In genomic region chr5:150486402-150487198, GRCh38 we compare ENCODE assay signal across 8 cellular contexts.
DNase-seq lines count a peak whose midpoint lies in the region; ATAC-seq and TF ChIP-seq lines count a peak whose summit lies in the region.

No MANE protein-coding gene starts in this region.

- H3K9me3 ChIP-seq in SU-DHL-6 (ENCODE audit: insufficient read depth, low read length): no peaks in the 10 kb centered on the region

- no peaks in the 10 kb centered on the region for H3K36me3 ChIP-seq in SU-DHL-6 (ENCODE audit: low read length)

- DNase-seq in DMS114 treated with DMSO at 0.1 percent for 48 hours (lab: John Stamatoyannopoulos, UW; ENCODE audit: unreplicated experiment): peak; percentile 61
- DNase-seq in astrocyte of the cerebellum (ENCODE audit: low read depth): no peak
- peak in 28 of 51 donors; percentile 42 to 79 (median 56) for DNase-seq in hypothalamus (lab: John Stamatoyannopoulos, UW)
- no peak for DNase-seq in retinal pigment epithelial cell (ENCODE audit: low read depth)

- no peaks in the 10 kb centered on the region for H3K27me3 ChIP-seq in SU-DHL-6 (ENCODE audit: low read length)

- H3K9ac ChIP-seq in SU-DHL-6 (ENCODE audit: low read length): peak overlapping the region; percentile 10; the same call in 1 of the 2 replicates

- H3K79me2 ChIP-seq in SU-DHL-6 (ENCODE audit: insufficient read depth, low read length): no peaks in the 10 kb centered on the region

- H3K4me2 ChIP-seq in SU-DHL-6 (ENCODE audit: low read depth, low read length, poor library complexity, severe bottlenecking): peak overlapping the region; percentile 43

- H2AFZ ChIP-seq in SU-DHL-6 (ENCODE audit: low read depth, low read length, severe bottlenecking): peak overlapping the region; percentile 23

- no peak overlapping the region for H3K27ac ChIP-seq in SU-DHL-6 (ENCODE audit: low read depth, low read length)

- no peaks in the 10 kb centered on the region for H4K20me1 ChIP-seq in SU-DHL-6 (ENCODE audit: low read depth, low read length)

- in situ Hi-C loops in astrocyte of the cerebellum (cut with HindIII; ENCODE audit: low sequenced_read_pairs): no loop called here

- no peaks in the 10 kb centered on the region for H3F3A ChIP-seq in SU-DHL-6 (ENCODE audit: insufficient read depth)

- no peaks in the 10 kb centered on the region for H3K9me2 ChIP-seq in SU-DHL-6 (replicated peaks; ENCODE audit: insufficient read depth, low read length)

- H3K4me3 ChIP-seq in SU-DHL-6 (ENCODE audit: insufficient read depth, low read length, poor library complexity, severe bottlenecking) (peak overlapping the region; percentile 38), astrocyte of the cerebellum (ENCODE audit: low read depth, low read length) (peak overlapping the region; percentile 86), retinal pigment epithelial cell (ENCODE audit: low read length) (peak overlapping the region; percentile 80)

- TF ChIP-seq CTCF in SU-DHL-6 (IDR thresholded peaks at IDR 0.05; ENCODE audit: insufficient read depth, low read length, poor library complexity, severe bottlenecking): no peak
- no peak for TF ChIP-seq CTCF in astrocyte of the cerebellum (IDR thresholded peaks at IDR 0.05; ENCODE audit: low read depth, low read length, missing control alignments)
- TF ChIP-seq CTCF in retinal pigment epithelial cell (conservative IDR thresholded peaks at IDR 0.05; ENCODE audit: low read depth, low read length): no peak

- ATAC-seq in HG03280 (IDR thresholded peaks at IDR 0.05; ENCODE audit: unreplicated experiment) (peak; percentile 25), GM18873 (IDR thresholded peaks at IDR 0.05; ENCODE audit: low FRiP score, unreplicated experiment) (no peak), GM21786 (IDR thresholded peaks at IDR 0.05; ENCODE audit: unreplicated experiment) (no peak)

Comparison
In these comparisons a context has a peak if more than half of its experiments do, and no peak if none do; other contexts are left out.
1. DNase-seq: peak in DMS114 treated with DMSO at 0.1 percent for 48 hours (single experiment) and hypothalamus (28 of 51); none in astrocyte of the cerebellum (single experiment) and retinal pigment epithelial cell (single experiment).
2. Peak in every context shown above with its lines, with median percentiles within 50 percentile points of each other: H3K4me3 ChIP-seq.